ENCODE assay signal across 8 cellular contexts in the genomic region with DNA sequence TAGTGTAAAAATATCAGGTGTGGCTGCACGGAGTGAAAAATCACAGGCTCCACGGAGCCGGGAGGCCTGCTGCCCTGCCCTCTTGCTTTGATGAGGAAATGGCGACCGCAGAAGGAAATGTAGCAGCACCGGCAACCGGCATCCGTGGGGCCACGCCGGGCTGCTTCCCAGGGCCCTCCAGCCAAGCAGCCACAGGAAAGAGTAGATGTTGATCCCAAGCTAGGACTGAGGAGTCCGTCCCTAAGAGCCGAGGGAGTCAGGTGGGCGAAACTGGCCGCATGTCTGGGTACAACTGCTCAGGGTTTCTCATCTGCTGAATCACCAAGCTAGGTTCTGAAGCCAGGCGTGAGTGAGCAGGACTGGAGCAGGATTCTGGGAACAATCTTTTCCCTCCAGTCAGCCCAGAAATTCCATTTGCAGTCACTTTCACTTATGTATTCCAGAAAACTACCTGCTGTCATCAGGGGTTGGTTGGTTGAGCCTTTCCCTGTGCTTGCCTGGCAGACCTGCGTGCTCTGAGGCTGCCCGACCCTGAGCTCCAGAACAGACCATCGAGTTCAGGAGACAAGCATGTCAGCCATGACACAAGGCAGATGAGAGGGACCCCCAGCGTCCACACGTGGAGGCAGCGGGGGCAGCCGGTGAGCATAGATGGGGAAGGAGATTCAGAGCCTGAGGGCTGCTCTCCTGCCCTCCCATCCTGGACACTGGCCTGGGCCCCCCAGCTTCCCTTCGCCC. TPM values are rescaled to one million over a fixed set of nuclear protein-coding genes. Genes with fewer than 3 reads are reported as not detected.
DNase-seq lines count a peak whose midpoint lies in the region; ATAC-seq and TF ChIP-seq lines count a peak whose summit lies in the region.

No MANE protein-coding gene starts in this region.

- no peaks in the 10 kb centered on the region for H3K27me3 Mint-ChIP-seq in activated CD4-positive, alpha-beta T cell treated with anti-CD3 and anti-CD28 coated beads for 36 hours
- no peaks in the 10 kb centered on the region for H3K27me3 Mint-ChIP-seq in activated CD4-positive, alpha-beta T cell treated with anti-CD3 and anti-CD28 coated beads, Interleukin-2, amount 10 ng/mL, durations not matched to agents 24 days and 14 days

- peak; percentile 68 for DNase-seq in activated CD4-positive, alpha-beta T cell treated with anti-CD3 and anti-CD28 coated beads for 36 hours
- no peak for DNase-seq in activated CD4-positive, alpha-beta T cell treated with anti-CD3 and anti-CD28 coated beads for 1 hour
- peak; percentile 89 for DNase-seq in activated CD4-positive, alpha-beta T cell treated with anti-CD3 and anti-CD28 coated beads, Interleukin-2, amount 10 ng/mL, durations not matched to agents 24 days and 14 days
- peak; percentile 72 for DNase-seq in fibroblast of mammary gland (ENCODE audit: low read depth)
- DNase-seq in NCI-H526 treated with DMSO at 0.1 percent for 48 hours (lab: John Stamatoyannopoulos, UW): no peak
- DNase-seq in cerebellum (ENCODE audit: low spot score): no peak

- CTCF ChIA-PET in activated CD4-positive, alpha-beta T cell treated with anti-CD3 and anti-CD28 coated beads for 36 hours (lab: Charles Lee): interaction anchor here (0.6 to 5.8 kb wide), 8 partner anchors 12 to 282 kb away, joined by 3 to 24 read pairs (median 4); partner anchors contain the start of gene UBE2G2

- POLR2A ChIA-PET in activated CD4-positive, alpha-beta T cell treated with anti-CD3 and anti-CD28 coated beads for 36 hours (lab: Charles Lee): interaction anchor here (0.6 to 1.6 kb wide), 3 partner anchors 44 to 942 kb away, joined by 3 to 5 read pairs (median 3); no protein-coding TSS in a partner anchor

- H3K27ac Mint-ChIP-seq in activated CD4-positive, alpha-beta T cell treated with anti-CD3 and anti-CD28 coated beads for 36 hours: peak overlapping the region; percentile 94
- H3K27ac Mint-ChIP-seq in activated CD4-positive, alpha-beta T cell treated with anti-CD3 and anti-CD28 coated beads, Interleukin-2, amount 10 ng/mL, durations not matched to agents 24 days and 14 days: peak overlapping the region; percentile 99

- peaks cover 90% of the 10 kb centered on the region for H3K4me1 Mint-ChIP-seq in activated CD4-positive, alpha-beta T cell treated with anti-CD3 and anti-CD28 coated beads for 36 hours
- peaks cover 85% of the 10 kb centered on the region for H3K4me1 Mint-ChIP-seq in activated CD4-positive, alpha-beta T cell treated with anti-CD3 and anti-CD28 coated beads, Interleukin-2, amount 10 ng/mL, durations not matched to agents 24 days and 14 days

- H3K36me3 Mint-ChIP-seq in activated CD4-positive, alpha-beta T cell treated with anti-CD3 and anti-CD28 coated beads for 36 hours (ENCODE audit: low read depth): peaks cover 12% of the 10 kb centered on the region
- peaks cover 14% of the 10 kb centered on the region for H3K36me3 Mint-ChIP-seq in activated CD4-positive, alpha-beta T cell treated with anti-CD3 and anti-CD28 coated beads, Interleukin-2, amount 10 ng/mL, durations not matched to agents 24 days and 14 days (ENCODE audit: low read depth)

- peak overlapping the region; percentile 90 for H3K4me3 Mint-ChIP-seq in activated CD4-positive, alpha-beta T cell treated with anti-CD3 and anti-CD28 coated beads for 36 hours
- peak overlapping the region; percentile 94 for H3K4me3 Mint-ChIP-seq in activated CD4-positive, alpha-beta T cell treated with anti-CD3 and anti-CD28 coated beads, Interleukin-2, amount 10 ng/mL, durations not matched to agents 24 days and 14 days

- H3K9me3 Mint-ChIP-seq in activated CD4-positive, alpha-beta T cell treated with anti-CD3 and anti-CD28 coated beads for 36 hours (ENCODE audit: low read depth): no peaks in the 10 kb centered on the region
- H3K9me3 Mint-ChIP-seq in activated CD4-positive, alpha-beta T cell treated with anti-CD3 and anti-CD28 coated beads, Interleukin-2, amount 10 ng/mL, durations not matched to agents 24 days and 14 days: no peaks in the 10 kb centered on the region

- intact Hi-C loops in activated CD4-positive, alpha-beta T cell treated with anti-CD3 and anti-CD28 coated beads for 36 hours (cut with DNase I, micrococcal nuclease): loop anchor here (1.0 to 10.0 kb wide), 9 partner anchors 7 to 912 kb away; partner anchors contain the start of genes CFAP410 (in 1 of the 2), PTTG1IP (in 1 of the 2), SUMO3 (in 1 of the 2) and TRAPPC10 (in 1 of the 2)
- intact Hi-C loops in activated CD4-positive, alpha-beta T cell treated with anti-CD3 and anti-CD28 coated beads, Interleukin-2, amount 10 ng/mL, durations not matched to agents 24 days and 14 days (cut with micrococcal nuclease): loop anchor here (1.0 to 10.0 kb wide), 6 partner anchors 7 to 272 kb away; partner anchors contain the start of genes KRTAP12-3, KRTAP12-4 and SUMO3

- no peak for TF ChIP-seq CTCF in fibroblast of mammary gland (conservative IDR thresholded peaks at IDR 0.05; ENCODE audit: control insufficient read depth, insufficient read depth, low read depth, low read length)

- ATAC-seq in activated CD4-positive, alpha-beta T cell treated with anti-CD3 and anti-CD28 coated beads for 36 hours: peak; percentile 18
- no peak for ATAC-seq in GM19328 (IDR thresholded peaks at IDR 0.05; ENCODE audit: unreplicated experiment)

- H3K27ac ChIP-seq in temporal lobe (ENCODE audit: low read depth, low read length): peak overlapping the region; percentile 36

- H3K4me3 ChIP-seq in fibroblast of mammary gland (ENCODE audit: control insufficient read depth, low read depth, low read length): no peak overlapping the region

RNA-seq across cellular contexts. Expression of gene ITGB2, which starts 5.8 kb away (rescaled TPM):
- total RNA-seq in activated CD4-positive, alpha-beta T cell treated with anti-CD3 and anti-CD28 coated beads for 36 hours: 100 to 1,000 TPM; 217 to 250 TPM
- 265 and 266 TPM in 2 replicates for total RNA-seq in activated CD4-positive, alpha-beta T cell treated with anti-CD3 and anti-CD28 coated beads, Interleukin-2, amount 10 ng/mL, durations not matched to agents 24 days and 14 days
- total RNA-seq in temporal lobe (3.4 TPM), cerebellum (6.8 TPM)

RNA-seq across cellular contexts. Expression of gene SLX9, which starts 13.3 kb away (rescaled TPM):
- total RNA-seq in activated CD4-positive, alpha-beta T cell treated with anti-CD3 and anti-CD28 coated beads for 36 hours: 10 to 100 TPM; 60.8 to 68.8 TPM
- 74.6 and 80.8 TPM in 2 replicates for total RNA-seq in activated CD4-positive, alpha-beta T cell treated with anti-CD3 and anti-CD28 coated beads, Interleukin-2, amount 10 ng/mL, durations not matched to agents 24 days and 14 days
- 8.4 TPM for total RNA-seq in temporal lobe
- total RNA-seq in cerebellum: 7.3 TPM

RNA-seq across cellular contexts. Expression of gene PTTG1IP, which starts 53.0 kb away (rescaled TPM):
- total RNA-seq in activated CD4-positive, alpha-beta T cell treated with anti-CD3 and anti-CD28 coated beads for 36 hours: 10 to 100 TPM; 34.8 to 44.3 TPM
- total RNA-seq in activated CD4-positive, alpha-beta T cell treated with anti-CD3 and anti-CD28 coated beads, Interleukin-2, amount 10 ng/mL, durations not matched to agents 24 days and 14 days: 44.2 and 46.5 TPM in 2 replicates
- total RNA-seq in temporal lobe: 63.2 TPM
- 93.7 TPM for total RNA-seq in cerebellum

Comparison
In these comparisons a context has a peak if more than half of its experiments do, and no peak if none do; other contexts are left out.
1. DNase-seq: peak in activated CD4-positive, alpha-beta T cell treated with anti-CD3 and anti-CD28 coated beads for 36 hours (single experiment), activated CD4-positive, alpha-beta T cell treated with anti-CD3 and anti-CD28 coated beads, Interleukin-2, amount 10 ng/mL, durations not matched to agents 24 days and 14 days (single experiment) and fibroblast of mammary gland (single experiment); none in activated CD4-positive, alpha-beta T cell treated with anti-CD3 and anti-CD28 coated beads for 1 hour (single experiment), NCI-H526 treated with DMSO at 0.1 percent for 48 hours (single experiment) and cerebellum (single experiment).
2. RNA of gene ITGB2, which starts 5.8 kb away (total RNA-seq): 265 to 266 TPM in activated CD4-positive, alpha-beta T cell treated with anti-CD3 and anti-CD28 coated beads, Interleukin-2, amount 10 ng/mL, durations not matched to agents 24 days and 14 days and 217 to 250 TPM in activated CD4-positive, alpha-beta T cell treated with anti-CD3 and anti-CD28 coated beads for 36 hours; 6.8 TPM in cerebellum (single experiment) and 3.4 TPM in temporal lobe (single experiment); every median in the first group is over 10 times any median in the second.